Comparison of ENCODE assay signal across 24 cellular contexts in genomic region chr12:109767991-109768900, GRCh38. TPM values are rescaled to one million over a fixed set of nuclear protein-coding genes. Genes with fewer than 3 reads are reported as not detected.
DNase-seq lines count a peak whose midpoint lies in the region; ATAC-seq, FAIRE-seq and TF ChIP-seq lines count a peak whose summit lies in the region.
"Had no signal": no experiment of that assay in that cellular context is flagged by ENCODE, and none has a peak within 500 bp of the region (broad histone marks: within the 10 kb centered on the region; RNA-seq: fewer than 3 reads in every experiment).

No MANE protein-coding gene starts in this region.

- CTCF ChIA-PET in HepG2 (lab: Yijun Ruan, JAX; ENCODE audit: low intra/inter-chr PET ratio, low total read pairs), result no interaction called here

- BruUV-seq in HepG2 (replicated peaks; lab: Mats Ljungman, UMichigan), result no TSS peak

- H2AFZ ChIP-seq in HepG2 (ENCODE audit: low read length), result no peak overlapping the region
- H2AFZ ChIP-seq: parathyroid adenoma had no signal

- in situ Hi-C loops in HepG2 (cut with HindIII; ENCODE audit: extremely low pct_ligation_motif_present, low pct_unique_long_range_greater_than_20kb), result no loop called here

- no peaks in the 10 kb centered on the region for H3K79me2 ChIP-seq in HepG2 (ENCODE audit: insufficient read depth, low read length)
- H3K79me2 ChIP-seq: parathyroid adenoma had no signal

- H3K9me3 ChIP-seq in WERI-Rb-1 (ENCODE audit: severe bottlenecking) (no peaks in the 10 kb centered on the region), HepG2 (ENCODE audit: low read length) (no peaks in the 10 kb centered on the region), stomach (peaks cover 0 to 4% (median 2%) of the 10 kb centered on the region in 4 donors)
- H3K9me3 ChIP-seq: Caco-2, thyroid gland had no signal

- FAIRE-seq in HepG2 (lab: Jason Lieb, UNC), result no peak
- FAIRE-seq: H1 had no signal

- H3K27ac ChIP-seq in WERI-Rb-1 (no peak overlapping the region), HepG2 (ENCODE audit: extremely low read length, insufficient read depth, low read length) (no peak overlapping the region), stomach (no peak overlapping the region)
- H3K27ac ChIP-seq: parathyroid adenoma, thyroid gland had no signal

- no peaks in the 10 kb centered on the region for H3K27me3 ChIP-seq in WERI-Rb-1 (ENCODE audit: insufficient read depth, low read depth, severe bottlenecking)
- no peaks in the 10 kb centered on the region for H3K27me3 ChIP-seq in HepG2 (ENCODE audit: control insufficient read depth in 1 of 2, insufficient read depth in 2 of 2, low read length in 2 of 2)
- peaks cover 0 to 3% (median 0%) of the 10 kb centered on the region in 3 donors for H3K27me3 ChIP-seq in stomach
- H3K27me3 ChIP-seq: MG63, thyroid gland had no signal

- H3K9ac ChIP-seq in HepG2 (ENCODE audit: insufficient read depth, low read depth, low read length), result no peak overlapping the region
- H3K9ac ChIP-seq: parathyroid adenoma had no signal

- H4K20me1 ChIP-seq in HepG2 (ENCODE audit: insufficient read depth, low read length), result no peaks in the 10 kb centered on the region

- 98% methylated on average over 28 of the region's 54 CpGs for WGBS in HepG2 (ENCODE audit: low lambda C conversion rate)
- 94 to 96% (median 95%) methylated on average over 20 to 54 of the region's 54 CpGs for WGBS in stomach, 5 donors

- TF ChIP-seq POLR2A in HepG2 (IDR thresholded peaks at IDR 0.05; ENCODE audit: insufficient read depth in 1 of 2, low read depth in 2 of 2, low read length in 2 of 2) (no peak), stomach (IDR thresholded peaks at IDR 0.05) (no peak)

- no peak for ATAC-seq in activated CD4-positive, CD25-positive, alpha-beta regulatory T cell treated with anti-CD3 and anti-CD28 coated beads, Interleukin-2, amount 50 U/mL, for 24 hours
- no peak for ATAC-seq in HepG2
- ATAC-seq in GM19452 (IDR thresholded peaks at IDR 0.05; ENCODE audit: unreplicated experiment), result no peak
- ATAC-seq: PC-3; stimulated activated naive B cell treated with anti-CD40 and anti-IgM and Interleukin-4, amounts not matched to agents 10 μg/mL and 1 μg/mL and 100 μg/mL, for 72 hours; T-helper 17 cell had no signal

- POLR2A ChIA-PET in HepG2 (lab: Yijun Ruan, JAX), result no interaction called here

- H3K36me3 ChIP-seq in WERI-Rb-1 (peaks cover 61% of the 10 kb centered on the region), HepG2 (replicated peaks in 1 of 2; ENCODE audit: control insufficient read depth in 1 of 2, insufficient read depth in 2 of 2, low read length in 2 of 2) (peaks cover 1 to 17% of the 10 kb centered on the region in 2 experiments; a peak in 2 of 5 replicates), stomach (no peaks in the 10 kb centered on the region)
- H3K36me3 ChIP-seq: MG63, thyroid gland had no signal

- TF ChIP-seq CTCF in WERI-Rb-1 (IDR thresholded peaks at IDR 0.05; ENCODE audit: low read depth, low read length), result no peak
- TF ChIP-seq CTCF in HepG2 (CRISPR knock-in tag; IDR thresholded peaks at IDR 0.05), result no peak
- TF ChIP-seq CTCF in stomach (IDR thresholded peaks at IDR 0.05), result no peak

- H3K4me2 ChIP-seq in HepG2 (ENCODE audit: low read depth, low read length), result no peak overlapping the region

- H3K4me1 ChIP-seq in HepG2 (ENCODE audit: insufficient read depth, low read length) (peaks cover 10% of the 10 kb centered on the region), stomach (peaks cover 2 to 7% (median 5%) of the 10 kb centered on the region in 4 donors)
- H3K4me1 ChIP-seq: Caco-2, parathyroid adenoma had no signal

- H3K4me3 ChIP-seq in WERI-Rb-1 (ENCODE audit: low read depth, low read length) (no peak overlapping the region), HepG2 (replicated peaks in 1 of 3; ENCODE audit: insufficient read depth in 1 of 3, low read depth in 2 of 3, low read length in 3 of 3) (no peak overlapping the region), stomach (no peak overlapping the region)
- H3K4me3 ChIP-seq: lung, MG63, thyroid gland had no signal

- intact Hi-C loops in HepG2 (cut with micrococcal nuclease; ENCODE audit: unreplicated experiment), result no loop called here
- intact Hi-C loops in stomach (cut with DNase I; ENCODE audit: low total_unique reads), result no loop called here

- TF ChIP-seq RAD21 in HepG2 (CRISPR knock-in tag; IDR thresholded peaks at IDR 0.05), result no peak

- no peak for TF ChIP-seq EP300 in HepG2 (IDR thresholded peaks at IDR 0.05; ENCODE audit: low read depth in 2 of 2, low read length in 2 of 2)
- no peak for TF ChIP-seq EP300 in HepG2 (CRISPR knock-in tag; IDR thresholded peaks at IDR 0.05; ENCODE audit: borderline replicate concordance)
- no peak for TF ChIP-seq EP300 in stomach (IDR thresholded peaks at IDR 0.05)

- peak; percentile 22 for DNase-seq in activated CD4-positive, CD25-positive, alpha-beta regulatory T cell treated with anti-CD3 and anti-CD28 coated beads, Interleukin-2, amount 50 U/mL, for 72 hours
- DNase-seq in WERI-Rb-1, result peak; percentile 5
- DNase-seq in HepG2 (ENCODE audit: low spot score), result no peak
- DNase-seq in stomach, result peak; percentile 21
- no peak for DNase-seq in NCI-H748 (lab: John Stamatoyannopoulos, UW; ENCODE audit: unreplicated experiment)
- DNase-seq in medulla oblongata (ENCODE audit: extremely low spot score), result no peak
- DNase-seq: 8988T; activated CD4-positive, alpha-beta T cell treated with anti-CD3 and anti-CD28 coated beads, Interleukin-2, amount 50 U/mL, for 4 hours; activated naive CD8-positive, alpha-beta T cell treated with anti-CD3 and anti-CD28 coated beads for 36 hours; activated T-cell treated with anti-CD3 and anti-CD28 coated beads, Interleukin-2, amount 50 U/mL, for 48 hours; MG63; NCI-H146; NCI-H2171; NCI-H774; PC-3; stimulated activated naive B cell treated with anti-CD40 and anti-IgM and Interleukin-4, amounts not matched to agents 10 μg/mL and 1 μg/mL and 100 μg/mL, for 72 hours; thyroid gland had no signal

TF ChIP-seq in HepG2, 621 proteins besides CTCF, POLR2A, EP300 and RAD21:
- TF ChIP-seq AGO2 (optimal IDR thresholded peaks at IDR 0.05; ENCODE audit: low read depth, low read length), result peak; percentile 48
- TF ChIP-seq FOXP1 (IDR thresholded peaks at IDR 0.05), result no peak
- no peak for TF ChIP-seq FOXP1 (CRISPR knock-in tag; IDR thresholded peaks at IDR 0.05)

RNA-seq across cellular contexts. Expression of gene FAM222A, which starts 54.6 kb away (rescaled TPM):
- total RNA-seq in HepG2 (2016; rRNA removed; fragmentation: Illumina TruSeq; extraction: Trizol), result 7.2 and 9.6 TPM in 2 replicates
- 1.9 and 2.5 TPM in 2 replicates for total RNA-seq in HepG2 (2016; cell fraction: cytosol; rRNA removed; fragmentation: Illumina TruSeq; extraction: Trizol; ENCODE audit: low read depth)
- 5.6 and 8.3 TPM in 2 replicates for total RNA-seq in HepG2 (2016; cell fraction: insoluble cytoplasmic fraction; rRNA removed; fragmentation: Illumina TruSeq; extraction: Trizol)
- 7.5 TPM in 2 replicates for total RNA-seq in HepG2 (2016; cell fraction: membrane; rRNA removed; fragmentation: Illumina TruSeq; extraction: Trizol)
- 7.0 and 7.5 TPM in 2 replicates for total RNA-seq in HepG2 (2016; cell fraction: nucleus; rRNA removed; fragmentation: Illumina TruSeq; extraction: Trizol)
- polyA plus RNA-seq in HepG2 (2011; rRNA removed), result 2.7 and 3.7 TPM in 2 replicates
- 2.0 and 3.0 TPM in 2 replicates for polyA plus RNA-seq in HepG2 (2011; cell fraction: cytosol; rRNA removed)
- polyA plus RNA-seq in HepG2 (2011; cell fraction: nucleus; rRNA removed), result 3.8 and 4.7 TPM in 2 replicates
- 2.5 and 2.9 TPM in 2 replicates for polyA plus RNA-seq in HepG2 (2012)
- 2.5 and 2.6 TPM in 2 replicates for polyA plus RNA-seq in HepG2 (2016; cell fraction: cytosol; fragmentation: Illumina TruSeq; extraction: Trizol; ENCODE audit: low read depth)
- 9.4 and 11.8 TPM in 2 replicates for polyA plus RNA-seq in HepG2 (2016; cell fraction: insoluble cytoplasmic fraction; fragmentation: Illumina TruSeq; extraction: Trizol; ENCODE audit: low read depth)
- 8.4 and 9.5 TPM in 2 replicates for polyA plus RNA-seq in HepG2 (2016; cell fraction: membrane; fragmentation: Illumina TruSeq; extraction: Trizol; ENCODE audit: low read depth)
- 9.3 and 9.9 TPM in 2 replicates for polyA plus RNA-seq in HepG2 (2016; cell fraction: nucleus; fragmentation: Illumina TruSeq; extraction: Trizol; ENCODE audit: insufficient read depth, low read depth)
- polyA minus RNA-seq in HepG2 (2011; rRNA and poly(A)+ RNA removed; ENCODE audit: low replicate concordance), result 2.9 and 8.9 TPM in 2 replicates
- 3.6 and 4.0 TPM in 2 replicates for polyA minus RNA-seq in HepG2 (2011; cell fraction: cytosol; rRNA and poly(A)+ RNA removed)
- 7.9 and 8.2 TPM in 2 replicates for polyA minus RNA-seq in HepG2 (2011; cell fraction: nucleus; rRNA and poly(A)+ RNA removed)
- total RNA-seq in stomach, result 10 to 100 TPM in 1 of 5 donors, 1 to 10 TPM in 4; 1.7 to 19.7 (median 5.4) TPM
- 1 to 10 TPM; 3.1 to 5.4 (median 3.7) TPM for polyA plus RNA-seq in stomach

Comparison
In these comparisons a context has a peak if more than half of its experiments do, and no peak if none do; other contexts are left out.
1. DNase-seq: peak in activated CD4-positive, CD25-positive, alpha-beta regulatory T cell treated with anti-CD3 and anti-CD28 coated beads, Interleukin-2, amount 50 U/mL, for 72 hours (single experiment), WERI-Rb-1 (single experiment) and stomach (single experiment); none in HepG2 (single experiment), NCI-H748 (single experiment) and medulla oblongata (single experiment).